ENCODE assay signal across 21 cellular contexts in the genomic region with DNA sequence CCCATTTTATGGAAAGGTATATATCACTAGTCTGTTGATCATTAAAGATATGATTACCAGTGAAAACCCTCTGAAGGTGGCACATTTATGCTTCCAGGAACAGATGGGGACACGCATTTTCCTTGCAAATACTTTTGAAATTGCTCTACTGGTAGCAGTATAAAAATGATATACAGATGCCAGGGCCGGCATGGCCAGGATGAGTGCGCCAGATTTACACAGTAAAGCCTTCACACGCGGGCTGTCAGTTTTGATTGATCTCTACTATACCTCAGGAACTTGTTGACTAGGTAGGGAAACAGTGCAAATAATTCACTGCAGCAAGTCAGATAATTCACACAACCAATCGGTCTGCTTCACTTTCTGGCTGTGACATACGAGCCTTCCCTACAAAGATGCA.
"Had no signal": no experiment of that assay in that cellular context is flagged by ENCODE, and none has a peak within 500 bp of the region (broad histone marks: within the 10 kb centered on the region; RNA-seq: fewer than 3 reads in every experiment).

No MANE protein-coding gene starts in this region.

- DNase-seq: effector memory CD4-positive, alpha-beta T cell; heart left ventricle; hippocampal formation; left colon; left ventricle myocardium superior; mesenchymal stem cell; midbrain; occipital lobe; pancreas; spleen; stimulated activated CD4-positive, alpha-beta T cell treated with anti-CD3 and anti-CD28 coated beads, Interleukin-15, amount 100 ng/mL, for 24 hours; stimulated activated CD4-positive, alpha-beta T cell treated with anti-CD3 and anti-CD28 coated beads, Interleukin-1b, Interleukin-23, amount 100 ng/mL, for 48 hours; stimulated activated CD4-positive, alpha-beta T cell treated with anti-CD3 and anti-CD28 coated beads, Interleukin-4, amount 100 ng/mL, for 24 hours; stomach; substantia nigra; transverse colon had no signal

- ATAC-seq: esophagus mucosa; heart left ventricle; left colon; left ventricle myocardium superior; natural killer cell treated with Interleukin-12 subunit alpha and Interleukin-12 subunit beta and Interleukin-15 and Interleukin-18, amount 100 ng/mL, for 72 hours; pancreas; sciatic nerve; stimulated activated memory B cell treated with anti-CD40 and anti-IgM and Interleukin-4, amounts not matched to agents 10 μg/mL and 1 μg/mL and 100 μg/mL, for 72 hours had no signal

- H3K27ac Mint-ChIP-seq: natural killer cell treated with Interleukin-12 subunit alpha and Interleukin-12 subunit beta and Interleukin-15 and Interleukin-18, amount 100 ng/mL, for 72 hours; progenitor cell of endocrine pancreas; stimulated activated memory B cell treated with anti-CD40 and anti-IgM and Interleukin-4, amounts not matched to agents 10 μg/mL and 1 μg/mL and 100 μg/mL, for 72 hours had no signal

- H3K4me3 Mint-ChIP-seq: natural killer cell treated with Interleukin-12 subunit alpha and Interleukin-12 subunit beta and Interleukin-15 and Interleukin-18, amount 100 ng/mL, for 72 hours; stimulated activated memory B cell treated with anti-CD40 and anti-IgM and Interleukin-4, amounts not matched to agents 10 μg/mL and 1 μg/mL and 100 μg/mL, for 72 hours had no signal

- H3K9me3 Mint-ChIP-seq: natural killer cell treated with Interleukin-12 subunit alpha and Interleukin-12 subunit beta and Interleukin-15 and Interleukin-18, amount 100 ng/mL, for 72 hours; stimulated activated memory B cell treated with anti-CD40 and anti-IgM and Interleukin-4, amounts not matched to agents 10 μg/mL and 1 μg/mL and 100 μg/mL, for 72 hours had no signal

- H3K36me3 Mint-ChIP-seq: stimulated activated memory B cell treated with anti-CD40 and anti-IgM and Interleukin-4, amounts not matched to agents 10 μg/mL and 1 μg/mL and 100 μg/mL, for 72 hours had no signal
